1 cellular context compared by ENCODE assay signal in genomic region chr19:4174895-4175668, GRCh38.
TF ChIP-seq lines count a peak whose summit lies in the region.

No MANE protein-coding gene starts in this region.

TF ChIP-seq in GM12878, 131 proteins besides CTCF, POLR2A, EP300 and RAD21:
- TF ChIP-seq MTA3 (IDR thresholded peaks at IDR 0.05; ENCODE audit: borderline replicate concordance, low read length) = no peak
- TF ChIP-seq IKZF1 (conservative IDR thresholded peaks at IDR 0.05) = no peak
- no peak for TF ChIP-seq TAF1 (IDR thresholded peaks at IDR 0.05; ENCODE audit: borderline replicate concordance, low read depth, low read length)
- no peak for TF ChIP-seq NFXL1 (IDR thresholded peaks at IDR 0.05; ENCODE audit: borderline replicate concordance)
- no peak for TF ChIP-seq HCFC1 (IDR thresholded peaks at IDR 0.05; ENCODE audit: low read length)
- no peak for TF ChIP-seq CBFB (IDR thresholded peaks at IDR 0.05; ENCODE audit: low read depth)
- TF ChIP-seq SKIL (IDR thresholded peaks at IDR 0.05; ENCODE audit: low read depth, poor library complexity, severe bottlenecking) = no peak
- TF ChIP-seq PAX5 (IDR thresholded peaks at IDR 0.05; ENCODE audit: borderline replicate concordance, low read depth, low read length) = no peak
- TF ChIP-seq FOXM1 (IDR thresholded peaks at IDR 0.05; ENCODE audit: low read depth, low read length) = no peak
- no peak for TF ChIP-seq PBX3 (IDR thresholded peaks at IDR 0.05; ENCODE audit: insufficient replicate concordance, low read depth, low read length)
- TF ChIP-seq CEBPZ (IDR thresholded peaks at IDR 0.05; ENCODE audit: low read depth, low read length) = no peak
